In the genomic region with DNA sequence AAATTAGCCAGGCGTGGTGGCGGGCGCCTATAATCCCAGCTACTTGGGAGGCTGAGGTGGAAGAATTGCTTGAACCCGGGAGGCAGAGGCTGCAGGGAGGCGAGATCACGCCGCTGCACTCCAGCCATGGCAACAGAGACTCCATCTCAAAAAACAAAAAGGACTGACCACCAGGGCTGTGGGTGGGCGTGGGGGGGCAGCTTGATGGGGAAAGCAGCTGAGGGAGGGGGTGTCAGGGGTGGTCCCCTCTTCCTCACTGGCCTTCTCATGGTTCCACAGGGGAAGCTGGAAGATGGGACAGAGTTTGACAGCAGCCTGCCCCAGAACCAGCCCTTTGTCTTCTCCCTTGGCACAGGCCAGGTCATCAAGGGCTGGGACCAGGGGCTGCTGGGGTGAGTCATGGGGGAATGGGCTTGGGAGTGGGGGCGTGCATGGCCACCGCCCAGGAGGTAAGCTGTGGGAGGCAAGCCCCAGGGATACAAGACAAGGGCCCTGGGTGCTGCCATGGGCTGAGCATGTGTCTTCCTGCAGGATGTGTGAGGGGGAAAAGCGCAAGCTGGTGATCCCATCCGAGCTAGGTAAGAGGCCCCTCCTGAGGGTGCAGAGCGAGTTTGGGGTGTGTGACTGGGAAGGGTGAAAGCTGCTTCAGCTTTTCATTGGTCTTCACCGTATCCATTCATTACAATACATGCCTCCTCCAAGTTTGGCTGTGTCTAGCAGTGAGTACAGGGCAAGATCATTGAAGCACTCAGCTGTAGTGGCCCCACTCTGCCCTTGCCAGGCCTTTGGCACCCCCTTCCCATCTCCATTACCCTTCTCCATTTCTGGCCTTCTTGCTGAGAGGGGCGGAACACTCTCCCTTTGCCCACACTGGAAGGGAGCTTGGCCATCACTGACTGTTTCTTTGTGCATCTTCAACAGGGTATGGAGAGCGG, we compare ENCODE assay signal across 1 cellular context.
TF ChIP-seq lines count a peak whose summit lies in the region.

No MANE protein-coding gene starts in this region.

TF ChIP-seq in endothelial cell of umbilical vein, 7 proteins besides CTCF, POLR2A, EP300 and RAD21:
- TF ChIP-seq EZH2 (IDR thresholded peaks at IDR 0.05; ENCODE audit: borderline replicate concordance, low read depth, low read length, severe bottlenecking) (no peak), POLR2AphosphoS5 (IDR thresholded peaks at IDR 0.05; ENCODE audit: insufficient read depth, low read depth, low read length) (peak; percentile 70)
- TF ChIP-seq, protein P1, sequence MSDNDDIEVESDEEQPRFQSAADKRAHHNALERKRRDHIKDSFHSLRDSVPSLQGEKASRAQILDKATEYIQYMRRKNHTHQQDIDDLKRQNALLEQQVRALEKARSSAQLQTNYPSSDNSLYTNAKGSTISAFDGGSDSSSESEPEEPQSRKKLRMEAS (IDR thresholded peaks at IDR 0.05; ENCODE audit: insufficient read depth, insufficient read length) = no peak
